8 cellular contexts compared by ENCODE assay signal in genomic region chr2:135052042-135052876, GRCh38. TPM values are rescaled to one million over a fixed set of nuclear protein-coding genes. Genes with fewer than 3 reads are reported as not detected.
A peak's percentile ranks its signal among the peaks of the same experiment; 100 is the strongest.
DNase-seq lines count a peak whose midpoint lies in the region; ATAC-seq, FAIRE-seq and TF ChIP-seq lines count a peak whose summit lies in the region.

Gene RAB3GAP1, plus strand, starts transcription at chr2:135052292. Its CDS starts 16 bp downstream, at chr2:135052308.

- peak within 1 kb of the TSS; percentile 96 for H3K4me3 ChIP-seq in HUES64 (ENCODE audit: low read length)
- H3K4me3 ChIP-seq in epithelial cell of proximal tubule (ENCODE audit: low read depth, low read length) = peak within 1 kb of the TSS; percentile 94

- FAIRE-seq in D721Med (lab: Jason Lieb, UNC) = no peak

- H3K9ac ChIP-seq in HUES64 (ENCODE audit: low read depth, low read length) = peak within 1 kb of the TSS; percentile 97

- H3K27ac ChIP-seq in HUES64 (ENCODE audit: low read depth, low read length) = peak within 1 kb of the TSS; percentile 93

- no peaks in the 10 kb centered on the region for H3K9me3 ChIP-seq in HUES64 (ENCODE audit: insufficient read depth, low read depth, low read length)

- no peaks in the 10 kb centered on the region for H3K27me3 ChIP-seq in HUES64 (ENCODE audit: insufficient read depth, low read length)

- peaks cover 13% of the 10 kb centered on the region; the same call in 1 of the 2 replicates for H3K36me3 ChIP-seq in HUES64 (ENCODE audit: insufficient read depth, low read length)

- DNase-seq in D721Med (ENCODE audit: insufficient read length, low spot score) = peak; percentile 62
- peak; percentile 21 for DNase-seq in OCI-M2 (lab: John Stamatoyannopoulos, UW; ENCODE audit: unreplicated experiment)
- DNase-seq in activated T-cell treated with anti-CD3 and anti-CD28 coated beads for 4 hours = peak; percentile 86
- peak; percentile 29 for DNase-seq in epithelial cell of proximal tubule (ENCODE audit: low read depth)
- DNase-seq in mucosa of gallbladder (ENCODE audit: low spot score) = peak; percentile 79
- peak; percentile 86 for DNase-seq in stimulated activated CD8-positive, alpha-beta memory T cell treated with anti-CD3 and anti-CD28 coated beads, Interleukin-4, amount 100 ng/mL, for 24 hours (ENCODE audit: low read depth)

- under 1% methylated on average over 45 of the region's 45 CpGs for WGBS in HUES64

- peaks cover 6% of the 10 kb centered on the region; the same call in 1 of the 2 replicates for H3K4me1 ChIP-seq in HUES64 (ENCODE audit: insufficient read depth, low read length)

- TF ChIP-seq CTCF in D721Med (IDR thresholded peaks at IDR 0.05; ENCODE audit: insufficient read depth, missing control alignments) (no peak), epithelial cell of proximal tubule (conservative IDR thresholded peaks at IDR 0.05; ENCODE audit: low read depth, low read length) (no peak)

- peak; percentile 79 for ATAC-seq in GM21515 (IDR thresholded peaks at IDR 0.05; ENCODE audit: unreplicated experiment)

RNA-seq across cellular contexts. Expression of gene RAB3GAP1, which starts in this region (rescaled TPM):
- polyA plus RNA-seq in HUES64 (2013, experiment 1 of 2) = 21.4 TPM
- 23.3 TPM for polyA plus RNA-seq in HUES64 (2013, experiment 2 of 2)
- total RNA-seq in epithelial cell of proximal tubule (23.9 and 25.4 TPM in 2 replicates), mucosa of gallbladder (45.6 TPM)

Comparison
In these comparisons a context has a peak if more than half of its experiments do, and no peak if none do; other contexts are left out.
1. Peak in every context shown above with its lines: DNase-seq, ATAC-seq, H3K4me3 ChIP-seq and H3K27ac ChIP-seq.
2. DNase-seq: peak in every context shown above with its lines; median percentile 86 in activated T-cell treated with anti-CD3 and anti-CD28 coated beads for 4 hours; 86 in stimulated activated CD8-positive, alpha-beta memory T cell treated with anti-CD3 and anti-CD28 coated beads, Interleukin-4, amount 100 ng/mL, for 24 hours; 79 in mucosa of gallbladder; 62 in D721Med; 29 in epithelial cell of proximal tubule; 21 in OCI-M2.